In genomic region chr19:17487240-17488121, GRCh38 we compare ENCODE assay signal across 23 cellular contexts. TPM values are rescaled to one million over a fixed set of nuclear protein-coding genes. Genes with fewer than 3 reads are reported as not detected.
DNase-seq lines count a peak whose midpoint lies in the region; ATAC-seq, FAIRE-seq and TF ChIP-seq lines count a peak whose summit lies in the region.
"Had no signal": no experiment of that assay in that cellular context is flagged by ENCODE, and none has a peak within 500 bp of the region (broad histone marks: within the 10 kb centered on the region; RNA-seq: fewer than 3 reads in every experiment).

No MANE protein-coding gene starts in this region.

- dilution Hi-C loops in IMR-90 (cut with HindIII; ENCODE audit: low sequenced_read_pairs, unreplicated experiment): no loop called here

- no peak overlapping the region for H3K4me3 Mint-ChIP-seq in osteocyte (ENCODE audit: unreplicated experiment)

- no peak overlapping the region for H2BK120ac ChIP-seq in IMR-90 (ENCODE audit: low read depth, low read length)
- no peak overlapping the region for H2BK120ac ChIP-seq in neuronal stem cell (ENCODE audit: low read depth, low read length)

- no peak overlapping the region for H3K4me3 ChIP-seq in IMR-90 (ENCODE audit: insufficient read depth, low read depth, low read length)
- H3K4me3 ChIP-seq in K562: no peak overlapping the region
- H3K4me3 ChIP-seq in neuronal stem cell (ENCODE audit: low read length in 2 of 2): no peak overlapping the region
- no peak overlapping the region for H3K4me3 ChIP-seq in WERI-Rb-1 (ENCODE audit: low read depth, low read length)
- H3K4me3 ChIP-seq: ovary, right lobe of liver, SK-N-MC had no signal

- no peak overlapping the region for H2AK5ac ChIP-seq in IMR-90 (ENCODE audit: low read depth, low read length)
- H2AK5ac ChIP-seq in neuronal stem cell (ENCODE audit: low read depth, low read length): no peak overlapping the region

- H3K23ac ChIP-seq in IMR-90 (ENCODE audit: low read depth, low read length) (no peak overlapping the region), neuronal stem cell (ENCODE audit: low read depth, low read length, poor library complexity) (peak overlapping the region; percentile 70)

- FAIRE-seq in K562 (lab: Jason Lieb, UNC): no peak
- FAIRE-seq: GM19239 had no signal

- H3K27ac ChIP-seq in IMR-90 (ENCODE audit: insufficient read depth, low read length) (no peak overlapping the region), K562 (ENCODE audit: extremely low read depth, low read depth, low read length) (no peak overlapping the region), neuronal stem cell (replicated peaks; ENCODE audit: low read length) (no peak overlapping the region), WERI-Rb-1 (no peak overlapping the region)
- H3K27ac ChIP-seq: ovary, SK-N-MC had no signal

- no peak overlapping the region for H4K91ac ChIP-seq in IMR-90 (ENCODE audit: insufficient read depth, low read depth, low read length)
- H4K91ac ChIP-seq in neuronal stem cell (ENCODE audit: low read depth, low read length, poor library complexity): no peak overlapping the region

- no peak for TF ChIP-seq EP300 in K562 (IDR thresholded peaks at IDR 0.05; ENCODE audit: low read length)

- no peak overlapping the region for H3K27ac Mint-ChIP-seq in osteocyte (ENCODE audit: unreplicated experiment)
- H3K27ac Mint-ChIP-seq: activated naive CD4-positive, alpha-beta T cell treated with anti-CD3 and anti-CD28 coated beads for 36 hours; stimulated activated naive B cell treated with anti-CD40 and anti-IgM and Interleukin-4, amounts not matched to agents 10 μg/mL and 1 μg/mL and 100 μg/mL, for 72 hours had no signal

- H3K9me3 ChIP-seq in IMR-90 (ENCODE audit: control insufficient read depth, insufficient read depth, low read length) (no peaks in the 10 kb centered on the region), K562 (replicated peaks; ENCODE audit: control insufficient read depth, insufficient read depth, low read depth, low read length) (no peaks in the 10 kb centered on the region), neuronal stem cell (replicated peaks in 1 of 2; ENCODE audit: control insufficient read depth in 2 of 2, insufficient read depth in 1 of 2, low read depth in 1 of 2, low read length in 2 of 2) (no peaks in the 10 kb centered on the region), WERI-Rb-1 (ENCODE audit: severe bottlenecking) (no peaks in the 10 kb centered on the region)
- H3K9me3 ChIP-seq: ovary, right lobe of liver had no signal

- peaks cover 4% of the 10 kb centered on the region for H3K4me1 Mint-ChIP-seq in osteocyte (ENCODE audit: unreplicated experiment)

- H3K18ac ChIP-seq in IMR-90 (ENCODE audit: low read depth, low read length) (no peak overlapping the region), neuronal stem cell (ENCODE audit: low read length) (no peak overlapping the region)

- CTCF ChIA-PET in IMR-90 (lab: Yijun Ruan, JAX) (interaction anchor here (0.7 kb wide), 1 partner anchor 9 kb away, joined by 3 read pairs; no protein-coding TSS in a partner anchor), K562 (lab: Yijun Ruan, JAX; ENCODE audit: low intra/inter-chr PET ratio) (no interaction called here)

- H3K9ac ChIP-seq in IMR-90 (ENCODE audit: low read depth, low read length): no peak overlapping the region
- H3K9ac ChIP-seq in K562 (ENCODE audit: insufficient read depth in 1 of 2, low read depth in 2 of 2, low read length in 2 of 2): no peak overlapping the region
- no peak overlapping the region for H3K9ac ChIP-seq in neuronal stem cell (ENCODE audit: low read depth, low read length, poor library complexity)

- intact Hi-C loops in IMR-90 (cut with micrococcal nuclease) (no loop called here), K562 (cut with micrococcal nuclease) (no loop called here)

- no peak overlapping the region for H2BK15ac ChIP-seq in IMR-90 (ENCODE audit: low read depth, low read length)
- H2BK15ac ChIP-seq in neuronal stem cell (ENCODE audit: low read length): no peak overlapping the region

- peaks cover 4% of the 10 kb centered on the region for H3K36me3 Mint-ChIP-seq in osteocyte (ENCODE audit: unreplicated experiment)
- H3K36me3 Mint-ChIP-seq: type B pancreatic cell had no signal

- H3K27me3 Mint-ChIP-seq in osteocyte (ENCODE audit: unreplicated experiment): no peaks in the 10 kb centered on the region
- H3K27me3 Mint-ChIP-seq: stimulated activated naive B cell treated with anti-CD40 and anti-IgM and Interleukin-4, amounts not matched to agents 10 μg/mL and 1 μg/mL and 100 μg/mL, for 72 hours; type B pancreatic cell had no signal

- no peak overlapping the region for H2AFZ ChIP-seq in IMR-90 (replicated peaks; ENCODE audit: low read length, poor library complexity)
- no peak overlapping the region for H2AFZ ChIP-seq in K562 (ENCODE audit: low read depth, low read length)
- H2AFZ ChIP-seq in neuronal stem cell (ENCODE audit: low read length): no peak overlapping the region

- H3K27me3 ChIP-seq in IMR-90 (ENCODE audit: control insufficient read depth, insufficient read depth, low read length): no peaks in the 10 kb centered on the region
- no peaks in the 10 kb centered on the region for H3K27me3 ChIP-seq in K562 (ENCODE audit: control insufficient read depth in 2 of 2, insufficient read depth in 2 of 2, low read length in 2 of 2)
- no peaks in the 10 kb centered on the region for H3K27me3 ChIP-seq in neuronal stem cell (ENCODE audit: control insufficient read depth in 3 of 3, insufficient read depth in 3 of 3, low read depth in 1 of 3, low read length in 3 of 3)
- no peaks in the 10 kb centered on the region for H3K27me3 ChIP-seq in WERI-Rb-1 (ENCODE audit: insufficient read depth, low read depth, severe bottlenecking)
- H3K27me3 ChIP-seq: ovary, right lobe of liver had no signal

- no peak overlapping the region for H3K4me2 ChIP-seq in IMR-90 (ENCODE audit: low read depth, low read length)
- no peak overlapping the region for H3K4me2 ChIP-seq in K562 (ENCODE audit: insufficient read depth, low read length)
- no peak overlapping the region for H3K4me2 ChIP-seq in neuronal stem cell (ENCODE audit: insufficient read depth, low read length, poor library complexity, severe bottlenecking)

- peaks cover 4% of the 10 kb centered on the region; the same call in 1 of the 2 replicates for H3K9me1 ChIP-seq in IMR-90 (ENCODE audit: insufficient read depth, low read length)
- H3K9me1 ChIP-seq in K562 (ENCODE audit: control insufficient read depth, insufficient read depth, low read length): no peaks in the 10 kb centered on the region

- in situ Hi-C loops in IMR-90 (cut with MboI; ENCODE audit: low sequenced_read_pairs): no loop called here
- in situ Hi-C loops in K562 (cut with MboI): no loop called here

- 75% methylated on average over 7 of the region's 21 CpGs; no CpG with 5 or more reads in 1 of the 2 experiments for WGBS in IMR-90 (ENCODE audit: extremely low coverage in 2 of 2, insufficient read length in 1 of 2), 2 experiments
- WGBS in K562 (ENCODE audit: insufficient coverage, low coverage, missing lambda C conversion rate): 37% methylated on average over 20 of the region's 21 CpGs
- WGBS in neuronal stem cell (ENCODE audit: extremely low coverage in 2 of 2, insufficient read length in 2 of 2, insufficient replicate concordance in 1 of 2), 2 donors: no CpG with 5 or more reads among the region's 21 CpGs

- H2BK12ac ChIP-seq in neuronal stem cell (ENCODE audit: low read length): no peak overlapping the region

- H3K4me1 ChIP-seq in IMR-90 (ENCODE audit: control insufficient read depth, insufficient read depth, low read length): no peaks in the 10 kb centered on the region; the same call in 1 of the 2 replicates
- H3K4me1 ChIP-seq in K562 (replicated peaks in 1 of 2; ENCODE audit: control insufficient read depth in 2 of 2, insufficient read depth in 2 of 2, low read length in 2 of 2): peaks cover 8 to 33% of the 10 kb centered on the region in 2 experiments
- H3K4me1 ChIP-seq in neuronal stem cell (ENCODE audit: control insufficient read depth in 2 of 2, insufficient read depth in 1 of 2, low read depth in 1 of 2, low read length in 2 of 2): peaks cover 3 to 7% of the 10 kb centered on the region in 2 donors
- H3K4me1 ChIP-seq: right lobe of liver had no signal

- H2BK20ac ChIP-seq in IMR-90 (ENCODE audit: low read depth, low read length): no peak overlapping the region

- no peak overlapping the region for H4K5ac ChIP-seq in IMR-90 (ENCODE audit: low read depth, low read length)

- H3K79me2 ChIP-seq in K562 (ENCODE audit: control insufficient read depth, insufficient read depth, low read length): no peaks in the 10 kb centered on the region

- H3K36me3 ChIP-seq in IMR-90 (ENCODE audit: control insufficient read depth, insufficient read depth, low read length) (peaks cover 12% of the 10 kb centered on the region), K562 (ENCODE audit: control insufficient read depth, insufficient read depth, low read length) (no peaks in the 10 kb centered on the region), neuronal stem cell (replicated peaks in 1 of 2; ENCODE audit: control insufficient read depth in 2 of 2, insufficient read depth in 2 of 2, low read length in 2 of 2) (peaks cover 2 to 6% of the 10 kb centered on the region in 2 donors), WERI-Rb-1 (no peaks in the 10 kb centered on the region; the same call in 1 of the 2 replicates)
- H3K36me3 ChIP-seq: ovary, right lobe of liver had no signal

- H4K20me1 ChIP-seq in IMR-90 (ENCODE audit: insufficient read depth, low read length): peaks cover 27% of the 10 kb centered on the region
- no peaks in the 10 kb centered on the region for H4K20me1 ChIP-seq in K562 (replicated peaks; ENCODE audit: control insufficient read depth, insufficient read depth, low read length)

- no peaks in the 10 kb centered on the region for H3K9me3 Mint-ChIP-seq in osteocyte (ENCODE audit: unreplicated experiment)
- H3K9me3 Mint-ChIP-seq: activated naive CD4-positive, alpha-beta T cell treated with anti-CD3 and anti-CD28 coated beads for 36 hours; endodermal cell; stimulated activated naive B cell treated with anti-CD40 and anti-IgM and Interleukin-4, amounts not matched to agents 10 μg/mL and 1 μg/mL and 100 μg/mL, for 72 hours; type B pancreatic cell had no signal

- H3K56ac ChIP-seq in IMR-90 (ENCODE audit: extremely low read depth, insufficient read depth, low read length): no peak overlapping the region

- peak overlapping the region; percentile 28 for H2AK9ac ChIP-seq in IMR-90 (replicated peaks; ENCODE audit: low read depth, low read length, poor library complexity)

- no peak for TF ChIP-seq POLR2A in IMR-90 (IDR thresholded peaks at IDR 0.05; ENCODE audit: low read depth, low read length)
- TF ChIP-seq POLR2A in K562 (conservative IDR thresholded peaks at IDR 0.05): no peak

- H4K8ac ChIP-seq in IMR-90 (ENCODE audit: low read depth in 2 of 2, low read length in 2 of 2) (no peak overlapping the region), neuronal stem cell (ENCODE audit: low read depth, low read length) (no peak overlapping the region)

- TF ChIP-seq CTCF in IMR-90 (conservative IDR thresholded peaks at IDR 0.05; ENCODE audit: low read depth, low read length) (no peak), K562 (IDR thresholded peaks at IDR 0.05 in 2 of 3, conservative IDR thresholded peaks at IDR 0.05 in 1 of 3; ENCODE audit: insufficient read depth in 2 of 3, low read depth in 1 of 3, low read length in 3 of 3) (no peak), WERI-Rb-1 (IDR thresholded peaks at IDR 0.05; ENCODE audit: low read depth, low read length) (no peak), osteocyte (IDR thresholded peaks at IDR 0.05) (no peak)

- peak; percentile 30 for DNase-seq in D341Med (ENCODE audit: low spot score)
- DNase-seq in IMR-90: no peak
- DNase-seq in K562 (ENCODE audit: extremely low read depth in 1 of 4, low spot score in 3 of 4): peak in 3 of 4 experiments; percentile 35 to 68 (median 59)
- no peak for DNase-seq in neuronal stem cell (ENCODE audit: low spot score)
- DNase-seq in WERI-Rb-1: no peak
- no peak for DNase-seq in HK-2 (ENCODE audit: unreplicated experiment)
- DNase-seq in osteocyte (ENCODE audit: extremely low spot score, unreplicated experiment): no peak
- DNase-seq: activated CD4-positive, alpha-beta T cell treated with anti-CD3 and anti-CD28 coated beads for 1 hour; activated naive CD4-positive, alpha-beta T cell treated with anti-CD3 and anti-CD28 coated beads for 36 hours; AML-193; Calu3; endodermal cell; NCI-H1436 treated with DMSO at 0.1 percent for 48 hours; ovary; right lobe of liver; stimulated activated naive B cell treated with anti-CD40 and anti-IgM and Interleukin-4, amounts not matched to agents 10 μg/mL and 1 μg/mL and 100 μg/mL, for 72 hours had no signal

- no peak overlapping the region for H3K4ac ChIP-seq in IMR-90 (ENCODE audit: low read depth, low read length)
- H3K4ac ChIP-seq in neuronal stem cell (ENCODE audit: low read length): no peak overlapping the region

- TF ChIP-seq RAD21 in IMR-90 (IDR thresholded peaks at IDR 0.05; ENCODE audit: low read length) (no peak), K562 (CRISPR knock-in tag; conservative IDR thresholded peaks at IDR 0.05 in 1 of 2, IDR thresholded peaks at IDR 0.05 in 1 of 2) (no peak)

- ATAC-seq in IMR-90 (ENCODE audit: low read depth): no peak
- ATAC-seq in K562: no peak

- POLR2A ChIA-PET in IMR-90 (lab: Charles Lee; ENCODE audit: unreplicated experiment): no interaction called here
- POLR2A ChIA-PET in K562 (lab: Yijun Ruan, JAX): interaction anchor here (1.0 kb wide), 1 partner anchor 8 kb away, joined by 3 read pairs; no protein-coding TSS in a partner anchor

- peaks cover 9 to 22% of the 10 kb centered on the region in 2 experiments; a peak in 3 of 4 replicates for H3K79me1 ChIP-seq in IMR-90 (ENCODE audit: low read depth in 1 of 2, low read length in 2 of 2)
- H3K79me1 ChIP-seq in neuronal stem cell (ENCODE audit: low read depth, low read length): no peaks in the 10 kb centered on the region

- H3K14ac ChIP-seq in IMR-90 (replicated peaks; ENCODE audit: low read depth, low read length) (no peak overlapping the region), neuronal stem cell (ENCODE audit: low read length) (no peak overlapping the region)

- H2BK5ac ChIP-seq in IMR-90 (ENCODE audit: low read depth, low read length, poor library complexity, severe bottlenecking) (no peak overlapping the region), neuronal stem cell (ENCODE audit: low read length) (no peak overlapping the region)

- BruUV-seq in IMR-90 (replicated peaks; lab: Mats Ljungman, UMichigan) (no TSS peak), K562 (replicated peaks; lab: Mats Ljungman, UMichigan) (no TSS peak)

RNA-seq across cellular contexts. Expression of gene SLC27A1, which starts 17.2 kb away (rescaled TPM):
- total RNA-seq in IMR-90 (2012; rRNA removed) (4.8 and 5.6 TPM in 2 replicates), K562 (2014; rRNA removed) (1.9 and 2.8 TPM in 2 replicates), K562 (2014; rRNA removed; fragmentation: Illumina TruSeq; extraction: Trizol) (0.38 and 0.44 TPM in 2 replicates), K562 (2015; rRNA removed; fragmentation: Illumina TruSeq; extraction: Trizol) (0.79 and 1.0 TPM in 2 replicates), K562 (2021) (1.6 and 2.0 TPM in 2 replicates), osteocyte (12.5 and 14.8 TPM in 2 replicates)
- polyA plus RNA-seq in IMR-90 (2012; rRNA removed) (12.9 and 15.6 TPM in 2 replicates), K562 (2011; rRNA removed) (1.4 and 1.7 TPM in 2 replicates), K562 (2014; fragmentation: Illumina TruSeq; extraction: Trizol) (1.1 and 1.3 TPM in 2 replicates), K562 (2014; fragmentation: Nextera tagmentation; extraction: Ambion mirVana) (under 1 TPM; 0.06 to 0.10 TPM), K562 (2014; rRNA removed) (2.0 and 3.0 TPM in 2 replicates)
- 11.1 and 18.4 TPM in 2 replicates for polyA plus RNA-seq in IMR-90 (2012; cell fraction: cytosol; rRNA removed)
- 37.7 and 82.2 TPM in 2 replicates for polyA plus RNA-seq in IMR-90 (2012; cell fraction: nucleus; rRNA removed; ENCODE audit: low replicate concordance)
- total RNA-seq in K562 (2011; cell fraction: chromatin; rRNA removed; ENCODE audit: low replicate concordance): 4.5 and 13.1 TPM in 2 replicates
- 8.3 and 9.1 TPM in 2 replicates for total RNA-seq in K562 (2011; cell fraction: nucleolus; rRNA removed)
- 5.7 and 7.9 TPM in 2 replicates for total RNA-seq in K562 (2011; cell fraction: nucleoplasm; rRNA removed)
- 1.8 and 3.5 TPM in 2 replicates for polyA plus RNA-seq in K562 (2011; cell fraction: cytosol; rRNA removed)
- polyA plus RNA-seq in K562 (2011; cell fraction: nucleus; rRNA removed): 7.2 and 8.8 TPM in 2 replicates
- 1.8 and 4.7 TPM in 2 replicates for polyA plus RNA-seq in K562 (2012)
- polyA minus RNA-seq in K562 (2011; rRNA and poly(A)+ RNA removed): 0.81 and 0.84 TPM in 2 replicates
- polyA minus RNA-seq in K562 (2011; cell fraction: cytosol; rRNA and poly(A)+ RNA removed): 2.1 and 3.7 TPM in 2 replicates
- polyA minus RNA-seq in K562 (2011; cell fraction: nucleus; rRNA and poly(A)+ RNA removed): 1.8 and 1.9 TPM in 2 replicates
- 10.0 TPM for polyA plus RNA-seq in neuronal stem cell (2013, experiment 1 of 2)
- polyA plus RNA-seq in neuronal stem cell (2013, experiment 2 of 2): 9.8 TPM

RNA-seq across cellular contexts. Expression of gene PGLS, which starts 24.0 kb away (rescaled TPM):
- 33.9 and 37.2 TPM in 2 replicates for total RNA-seq in IMR-90 (2012; rRNA removed)
- polyA plus RNA-seq in IMR-90 (2012; rRNA removed): 74.3 and 92.0 TPM in 2 replicates
- 161 and 165 TPM in 2 replicates for polyA plus RNA-seq in IMR-90 (2012; cell fraction: cytosol; rRNA removed)
- 71.3 and 138 TPM in 2 replicates for polyA plus RNA-seq in IMR-90 (2012; cell fraction: nucleus; rRNA removed; ENCODE audit: low replicate concordance)
- total RNA-seq in K562 (2011; cell fraction: chromatin; rRNA removed; ENCODE audit: low replicate concordance): 25.8 and 59.8 TPM in 2 replicates
- total RNA-seq in K562 (2011; cell fraction: nucleolus; rRNA removed): 50.9 and 57.9 TPM in 2 replicates
- total RNA-seq in K562 (2011; cell fraction: nucleoplasm; rRNA removed): 34.4 and 35.8 TPM in 2 replicates
- 38.1 and 42.4 TPM in 2 replicates for total RNA-seq in K562 (2014; rRNA removed)
- total RNA-seq in K562 (2014; rRNA removed; fragmentation: Illumina TruSeq; extraction: Trizol): 5.7 and 10.9 TPM in 2 replicates
- 27.7 and 31.0 TPM in 2 replicates for total RNA-seq in K562 (2015; rRNA removed; fragmentation: Illumina TruSeq; extraction: Trizol)
- total RNA-seq in K562 (2021): 61.1 and 65.5 TPM in 2 replicates
- polyA plus RNA-seq in K562 (2011; rRNA removed): 21.2 and 39.4 TPM in 2 replicates
- polyA plus RNA-seq in K562 (2011; cell fraction: cytosol; rRNA removed): 57.8 and 119 TPM in 2 replicates
- 39.0 and 56.0 TPM in 2 replicates for polyA plus RNA-seq in K562 (2011; cell fraction: nucleus; rRNA removed)
- polyA plus RNA-seq in K562 (2012): 40.4 and 112 TPM in 2 replicates
- polyA plus RNA-seq in K562 (2014; fragmentation: Illumina TruSeq; extraction: Trizol): 23.7 and 27.1 TPM in 2 replicates
- polyA plus RNA-seq in K562 (2014; fragmentation: Nextera tagmentation; extraction: Ambion mirVana): 1 to 10 TPM in 1 of 2 experiments, under 1 TPM in 1; 0.79 to 1.1 TPM
- 51.7 and 52.6 TPM in 2 replicates for polyA plus RNA-seq in K562 (2014; rRNA removed)
- polyA minus RNA-seq in K562 (2011; rRNA and poly(A)+ RNA removed): 13.2 and 17.5 TPM in 2 replicates
- polyA minus RNA-seq in K562 (2011; cell fraction: cytosol; rRNA and poly(A)+ RNA removed): 28.4 and 35.0 TPM in 2 replicates
- polyA minus RNA-seq in K562 (2011; cell fraction: nucleus; rRNA and poly(A)+ RNA removed): 23.0 and 27.4 TPM in 2 replicates
- polyA plus RNA-seq in neuronal stem cell (2013, experiment 1 of 2): 109 TPM
- polyA plus RNA-seq in neuronal stem cell (2013, experiment 2 of 2): 106 TPM
- 112 and 115 TPM in 2 replicates for total RNA-seq in osteocyte

RNA-seq across cellular contexts. Expression of gene NXNL1, which starts 26.8 kb away (rescaled TPM):
- total RNA-seq in IMR-90 (2012; rRNA removed) (not detected in 2 replicates), K562 (2014; rRNA removed) (not detected in 2 replicates), K562 (2014; rRNA removed; fragmentation: Illumina TruSeq; extraction: Trizol) (not detected in 2 replicates), K562 (2015; rRNA removed; fragmentation: Illumina TruSeq; extraction: Trizol) (not detected in 2 replicates), K562 (2021) (not detected in 2 replicates), osteocyte (not detected in 2 replicates)
- polyA plus RNA-seq in IMR-90 (2012; rRNA removed) (not detected in 2 replicates), K562 (2011; rRNA removed) (not detected in 2 replicates), K562 (2014; fragmentation: Illumina TruSeq; extraction: Trizol) (not detected in 2 replicates), K562 (2014; fragmentation: Nextera tagmentation; extraction: Ambion mirVana) (not detected), K562 (2014; rRNA removed) (not detected in 2 replicates)
- not detected in 2 replicates for polyA plus RNA-seq in IMR-90 (2012; cell fraction: cytosol; rRNA removed)
- not detected in 2 replicates for polyA plus RNA-seq in IMR-90 (2012; cell fraction: nucleus; rRNA removed; ENCODE audit: low replicate concordance)
- total RNA-seq in K562 (2011; cell fraction: chromatin; rRNA removed; ENCODE audit: low replicate concordance): not detected in 2 replicates
- total RNA-seq in K562 (2011; cell fraction: nucleolus; rRNA removed): not detected in 2 replicates
- total RNA-seq in K562 (2011; cell fraction: nucleoplasm; rRNA removed): not detected in 2 replicates
- not detected in 2 replicates for polyA plus RNA-seq in K562 (2011; cell fraction: cytosol; rRNA removed)
- polyA plus RNA-seq in K562 (2011; cell fraction: nucleus; rRNA removed): not detected in 2 replicates
- not detected in 2 replicates for polyA plus RNA-seq in K562 (2012)
- not detected in 2 replicates for polyA minus RNA-seq in K562 (2011; rRNA and poly(A)+ RNA removed)
- polyA minus RNA-seq in K562 (2011; cell fraction: cytosol; rRNA and poly(A)+ RNA removed): not detected in 2 replicates
- not detected in 2 replicates for polyA minus RNA-seq in K562 (2011; cell fraction: nucleus; rRNA and poly(A)+ RNA removed)
- polyA plus RNA-seq in neuronal stem cell (2013, experiment 1 of 2): not detected
- not detected for polyA plus RNA-seq in neuronal stem cell (2013, experiment 2 of 2)
- total RNA-seq: activated naive CD4-positive, alpha-beta T cell treated with anti-CD3 and anti-CD28 coated beads for 36 hours; Calu3; endodermal cell; fibroblast of lung; G401; H4; liver; ovary; right lobe of liver had no signal
- polyA plus RNA-seq: fibroblast of lung, liver had no signal

RNA-seq across cellular contexts. Expression of gene TMEM221, which starts 39.0 kb away (rescaled TPM):
- not detected in 2 replicates for total RNA-seq in IMR-90 (2012; rRNA removed)
- 0.06 and 0.12 TPM in 2 replicates for polyA plus RNA-seq in IMR-90 (2012; rRNA removed)
- 0.08 and 0.11 TPM in 2 replicates for polyA plus RNA-seq in IMR-90 (2012; cell fraction: cytosol; rRNA removed)
- polyA plus RNA-seq in IMR-90 (2012; cell fraction: nucleus; rRNA removed; ENCODE audit: low replicate concordance): 0.04 and 0.11 TPM in 2 replicates
- total RNA-seq in K562 (2011; cell fraction: chromatin; rRNA removed; ENCODE audit: low replicate concordance): 0.62 TPM in 1 of 2 replicates, not detected in the other
- 0.26 TPM in 1 of 2 replicates, not detected in the other for total RNA-seq in K562 (2011; cell fraction: nucleolus; rRNA removed)
- total RNA-seq in K562 (2011; cell fraction: nucleoplasm; rRNA removed): 0.22 TPM in 1 of 2 replicates, not detected in the other
- not detected in 2 replicates for total RNA-seq in K562 (2014; rRNA removed)
- total RNA-seq in K562 (2014; rRNA removed; fragmentation: Illumina TruSeq; extraction: Trizol): not detected in 2 replicates
- total RNA-seq in K562 (2015; rRNA removed; fragmentation: Illumina TruSeq; extraction: Trizol): not detected in 2 replicates
- not detected in 2 replicates for total RNA-seq in K562 (2021)
- polyA plus RNA-seq in K562 (2011; rRNA removed): 0.15 and 0.35 TPM in 2 replicates
- 0.10 and 0.18 TPM in 2 replicates for polyA plus RNA-seq in K562 (2011; cell fraction: cytosol; rRNA removed)
- 0.18 and 0.28 TPM in 2 replicates for polyA plus RNA-seq in K562 (2011; cell fraction: nucleus; rRNA removed)
- 0.12 TPM in 1 of 2 replicates, not detected in the other for polyA plus RNA-seq in K562 (2012)
- not detected in 2 replicates for polyA plus RNA-seq in K562 (2014; fragmentation: Illumina TruSeq; extraction: Trizol)
- under 1 TPM in 1 of 2 experiments, not detected in 1; 0.06 TPM for polyA plus RNA-seq in K562 (2014; fragmentation: Nextera tagmentation; extraction: Ambion mirVana)
- not detected in 2 replicates for polyA plus RNA-seq in K562 (2014; rRNA removed)
- not detected in 2 replicates for polyA minus RNA-seq in K562 (2011; rRNA and poly(A)+ RNA removed)
- not detected in 2 replicates for polyA minus RNA-seq in K562 (2011; cell fraction: cytosol; rRNA and poly(A)+ RNA removed)
- polyA minus RNA-seq in K562 (2011; cell fraction: nucleus; rRNA and poly(A)+ RNA removed): 0.22 and 0.27 TPM in 2 replicates
- 2.0 TPM for polyA plus RNA-seq in neuronal stem cell (2013, experiment 1 of 2)
- 1.6 TPM for polyA plus RNA-seq in neuronal stem cell (2013, experiment 2 of 2)
- 0.30 and 0.55 TPM in 2 replicates for total RNA-seq in osteocyte
- total RNA-seq: activated naive CD4-positive, alpha-beta T cell treated with anti-CD3 and anti-CD28 coated beads for 36 hours had no signal
- polyA plus RNA-seq: fibroblast of lung had no signal

Comparison
In these comparisons a context has a peak if more than half of its experiments do, and no peak if none do; other contexts are left out.
1. DNase-seq: peak in D341Med (single experiment) and K562 (3 of 4); none in IMR-90 (single experiment), neuronal stem cell (single experiment), WERI-Rb-1 (single experiment), HK-2 (single experiment) and osteocyte (single experiment).